1 cellular context compared by ENCODE assay signal in the genomic region with DNA sequence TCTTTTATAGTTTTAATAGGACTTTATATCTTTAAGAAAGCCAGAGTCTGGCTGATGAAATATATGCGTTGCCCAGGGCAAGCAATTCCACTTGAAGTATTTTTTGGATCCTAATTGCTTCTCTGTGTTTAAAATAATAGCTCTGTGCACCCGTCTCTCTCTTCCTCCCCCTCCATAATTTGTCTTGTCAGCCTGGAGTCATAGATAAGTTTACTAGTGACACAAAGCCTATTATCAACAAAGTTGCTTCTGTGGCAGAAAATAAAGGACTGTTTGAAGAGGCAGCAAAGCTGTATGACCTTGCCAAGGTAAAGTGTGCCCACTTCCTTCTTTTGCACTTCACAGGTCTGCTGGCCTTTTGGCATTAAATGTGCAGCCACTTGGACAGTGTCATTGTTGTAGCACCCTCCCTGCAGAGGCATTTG.
TF ChIP-seq lines count a peak whose summit lies in the region.

No MANE protein-coding gene starts in this region.

TF ChIP-seq in IMR-90, 13 proteins besides CTCF, POLR2A, EP300 and RAD21 (continued from another document):
- TF ChIP-seq, protein P1, sequence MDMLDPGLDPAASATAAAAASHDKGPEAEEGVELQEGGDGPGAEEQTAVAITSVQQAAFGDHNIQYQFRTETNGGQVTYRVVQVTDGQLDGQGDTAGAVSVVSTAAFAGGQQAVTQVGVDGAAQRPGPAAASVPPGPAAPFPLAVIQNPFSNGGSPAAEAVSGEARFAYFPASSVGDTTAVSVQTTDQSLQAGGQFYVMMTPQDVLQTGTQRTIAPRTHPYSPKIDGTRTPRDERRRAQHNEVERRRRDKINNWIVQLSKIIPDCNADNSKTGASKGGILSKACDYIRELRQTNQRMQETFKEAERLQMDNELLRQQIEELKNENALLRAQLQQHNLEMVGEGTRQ (IDR thresholded peaks at IDR 0.05; ENCODE audit: low read depth, low read length), result no peak
- TF ChIP-seq FOS (IDR thresholded peaks at IDR 0.05; ENCODE audit: low read depth, low read length) (no peak), MAFK (IDR thresholded peaks at IDR 0.05; ENCODE audit: low read depth, low read length) (no peak), MXI1 (IDR thresholded peaks at IDR 0.05; ENCODE audit: borderline replicate concordance, low read depth, low read length) (no peak), CHD1 (IDR thresholded peaks at IDR 0.05; ENCODE audit: low read depth, low read length) (no peak), SMC3 (IDR thresholded peaks at IDR 0.05; ENCODE audit: low read depth, low read length) (no peak), BHLHE40 (IDR thresholded peaks at IDR 0.05; ENCODE audit: low read depth, low read length) (no peak)
- TF ChIP-seq, protein P2, sequence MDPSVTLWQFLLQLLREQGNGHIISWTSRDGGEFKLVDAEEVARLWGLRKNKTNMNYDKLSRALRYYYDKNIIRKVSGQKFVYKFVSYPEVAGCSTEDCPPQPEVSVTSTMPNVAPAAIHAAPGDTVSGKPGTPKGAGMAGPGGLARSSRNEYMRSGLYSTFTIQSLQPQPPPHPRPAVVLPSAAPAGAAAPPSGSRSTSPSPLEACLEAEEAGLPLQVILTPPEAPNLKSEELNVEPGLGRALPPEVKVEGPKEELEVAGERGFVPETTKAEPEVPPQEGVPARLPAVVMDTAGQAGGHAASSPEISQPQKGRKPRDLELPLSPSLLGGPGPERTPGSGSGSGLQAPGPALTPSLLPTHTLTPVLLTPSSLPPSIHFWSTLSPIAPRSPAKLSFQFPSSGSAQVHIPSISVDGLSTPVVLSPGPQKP (IDR thresholded peaks at IDR 0.05; ENCODE audit: borderline replicate concordance, low read depth, low read length), result no peak
TF ChIP-seq in IMR-90: peak in this region for 0.
